13 cellular contexts compared by ENCODE assay signal in the genomic region with DNA sequence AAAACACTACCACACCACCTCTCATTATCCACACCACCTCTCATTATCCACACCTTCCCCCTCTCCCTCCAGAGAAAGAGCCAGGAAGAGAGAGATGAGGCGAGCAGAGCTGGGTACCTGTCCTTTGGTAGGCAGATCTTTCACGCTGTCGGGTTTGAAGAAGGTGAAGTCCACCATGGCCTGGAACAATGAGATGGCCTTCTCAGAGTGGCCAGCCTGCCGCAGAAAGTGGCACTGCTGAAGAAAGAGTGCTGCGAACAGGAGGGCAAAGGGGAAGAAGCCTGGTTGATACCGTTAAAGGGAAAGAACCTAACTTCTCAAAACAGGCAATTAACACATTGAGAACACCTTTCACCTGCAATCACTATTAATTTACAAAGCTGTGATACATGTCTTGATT. TPM values are rescaled to one million over a fixed set of nuclear protein-coding genes. Genes with fewer than 3 reads are reported as not detected.
DNase-seq lines count a peak whose midpoint lies in the region; ATAC-seq and TF ChIP-seq lines count a peak whose summit lies in the region.
"Had no signal": no experiment of that assay in that cellular context is flagged by ENCODE, and none has a peak within 500 bp of the region (broad histone marks: within the 10 kb centered on the region; RNA-seq: fewer than 3 reads in every experiment).

No MANE protein-coding gene starts in this region.

- DNase-seq in CD8-positive, alpha-beta T cell: no peak
- no peak for DNase-seq in natural killer cell treated with Interleukin-12 subunit alpha and Interleukin-12 subunit beta and Interleukin-15 and Interleukin-18, amount 100 ng/mL, for 72 hours (ENCODE audit: low spot score)
- DNase-seq in NCI-H748 (lab: John Stamatoyannopoulos, UW; ENCODE audit: unreplicated experiment) (no peak), LoVo (ENCODE audit: low spot score) (no peak), NK-92 (lab: John Stamatoyannopoulos, UW; ENCODE audit: unreplicated experiment) (no peak)
- DNase-seq: activated CD4-positive, alpha-beta T cell treated with anti-CD3 and anti-CD28 coated beads, Interleukin-2, amount 50 U/mL, for 1 hour; effector CD4-positive, alpha-beta T cell; NCI-H2029 treated with DMSO at 0.1 percent for 48 hours; stimulated activated CD4-positive, alpha-beta T cell treated with anti-CD3 and anti-CD28 coated beads, Interleukin-2, amount 100 ng/mL, for 48 hours had no signal

- no peak overlapping the region for H3K4me3 Mint-ChIP-seq in CD8-positive, alpha-beta T cell
- H3K4me3 Mint-ChIP-seq in brain: no peak overlapping the region
- no peak overlapping the region for H3K4me3 Mint-ChIP-seq in natural killer cell treated with Interleukin-12 subunit alpha and Interleukin-12 subunit beta and Interleukin-15 and Interleukin-18, amount 100 ng/mL, for 72 hours

- H3K27me3 ChIP-seq in CD8-positive, alpha-beta T cell (ENCODE audit: insufficient read depth, low read length): no peaks in the 10 kb centered on the region

- intact Hi-C loops in CD8-positive, alpha-beta T cell (cut with DNase I, micrococcal nuclease): loop anchor here (1.0 to 10.0 kb wide), 3 partner anchors 218 to 396 kb away; no protein-coding TSS in a partner anchor

- H3K4me1 ChIP-seq in CD8-positive, alpha-beta T cell (ENCODE audit: insufficient read depth, low read length): peaks cover 4% of the 10 kb centered on the region

- no peaks in the 10 kb centered on the region for H3K9me3 ChIP-seq in CD8-positive, alpha-beta T cell (ENCODE audit: low read length)

- TF ChIP-seq CTCF in 22Rv1 (IDR thresholded peaks at IDR 0.05): no peak
- TF ChIP-seq CTCF in CD8-positive, alpha-beta T cell (IDR thresholded peaks at IDR 0.05): no peak
- TF ChIP-seq CTCF in brain (conservative IDR thresholded peaks at IDR 0.05): no peak

- H3K27me3 Mint-ChIP-seq in CD8-positive, alpha-beta T cell (ENCODE audit: low read depth): no peaks in the 10 kb centered on the region
- no peaks in the 10 kb centered on the region for H3K27me3 Mint-ChIP-seq in brain
- H3K27me3 Mint-ChIP-seq in natural killer cell treated with Interleukin-12 subunit alpha and Interleukin-12 subunit beta and Interleukin-15 and Interleukin-18, amount 100 ng/mL, for 72 hours: no peaks in the 10 kb centered on the region
- H3K27me3 Mint-ChIP-seq: CD4-positive, CD25-positive, alpha-beta regulatory T cell had no signal

- no peak for ATAC-seq in CD8-positive, alpha-beta T cell
- no peak for ATAC-seq in natural killer cell treated with Interleukin-12 subunit alpha and Interleukin-12 subunit beta and Interleukin-15 and Interleukin-18, amount 100 ng/mL, for 72 hours
- no peak for ATAC-seq in HG02973 (IDR thresholded peaks at IDR 0.05; ENCODE audit: unreplicated experiment)

- H3K9me3 Mint-ChIP-seq in CD8-positive, alpha-beta T cell: no peaks in the 10 kb centered on the region
- H3K9me3 Mint-ChIP-seq in brain: no peaks in the 10 kb centered on the region
- no peaks in the 10 kb centered on the region for H3K9me3 Mint-ChIP-seq in natural killer cell treated with Interleukin-12 subunit alpha and Interleukin-12 subunit beta and Interleukin-15 and Interleukin-18, amount 100 ng/mL, for 72 hours

- H3K36me3 Mint-ChIP-seq in CD8-positive, alpha-beta T cell: peaks cover 82% of the 10 kb centered on the region
- H3K36me3 Mint-ChIP-seq in brain: peaks cover 28% of the 10 kb centered on the region
- peaks cover 32% of the 10 kb centered on the region for H3K36me3 Mint-ChIP-seq in natural killer cell treated with Interleukin-12 subunit alpha and Interleukin-12 subunit beta and Interleukin-15 and Interleukin-18, amount 100 ng/mL, for 72 hours

- POLR2A ChIA-PET in CD8-positive, alpha-beta T cell (lab: Charles Lee): interaction anchor here (0.6 to 1.0 kb wide), 2 partner anchors 18 to 84 kb away, joined by 3 read pairs; no protein-coding TSS in a partner anchor

- H3K4me3 ChIP-seq in CD8-positive, alpha-beta T cell (ENCODE audit: low read depth, low read length): no peak overlapping the region

- peaks cover 17% of the 10 kb centered on the region for H3K4me1 Mint-ChIP-seq in CD8-positive, alpha-beta T cell (ENCODE audit: low read depth)
- peaks cover 31% of the 10 kb centered on the region for H3K4me1 Mint-ChIP-seq in brain
- peaks cover 12 to 18% of the 10 kb centered on the region in 2 donors for H3K4me1 Mint-ChIP-seq in natural killer cell treated with Interleukin-12 subunit alpha and Interleukin-12 subunit beta and Interleukin-15 and Interleukin-18, amount 100 ng/mL, for 72 hours (ENCODE audit: low read depth in 2 of 2)

- H3K36me3 ChIP-seq in CD8-positive, alpha-beta T cell (ENCODE audit: insufficient read depth, low read length): peaks cover 22% of the 10 kb centered on the region

- CTCF ChIA-PET in CD8-positive, alpha-beta T cell (lab: Charles Lee): interaction anchor here (0.5 to 2.7 kb wide), 8 partner anchors 9 to 523 kb away, joined by 3 to 26 read pairs (median 3); no protein-coding TSS in a partner anchor

- peak overlapping the region; percentile 25; the same call in 1 of the 2 replicates for H3K27ac ChIP-seq in 22Rv1
- no peak overlapping the region for H3K27ac ChIP-seq in CD8-positive, alpha-beta T cell (ENCODE audit: low read depth, low read length)

- H3K27ac Mint-ChIP-seq in CD8-positive, alpha-beta T cell: peak overlapping the region; percentile 57
- H3K27ac Mint-ChIP-seq in brain: peak overlapping the region; percentile 30 to 96 (median 91)
- H3K27ac Mint-ChIP-seq in natural killer cell treated with Interleukin-12 subunit alpha and Interleukin-12 subunit beta and Interleukin-15 and Interleukin-18, amount 100 ng/mL, for 72 hours: peak overlapping the region; percentile 57 to 86

RNA-seq across cellular contexts. Expression of gene NRDE2, which starts 30.6 kb away (rescaled TPM):
- 10 to 100 TPM; 22.8 to 23.0 TPM for total RNA-seq in CD8-positive, alpha-beta T cell
- polyA plus RNA-seq in brain (ENCODE audit: insufficient read depth, low read depth, low replicate concordance): 11.8 TPM
- 10 to 100 TPM; 20.2 to 49.6 TPM for total RNA-seq in natural killer cell treated with Interleukin-12 subunit alpha and Interleukin-12 subunit beta and Interleukin-15 and Interleukin-18, amount 100 ng/mL, for 72 hours

RNA-seq across cellular contexts. Expression of gene PSMC1, which starts 44.8 kb away (rescaled TPM):
- 10 to 100 TPM; 76.8 to 85.0 TPM for total RNA-seq in CD8-positive, alpha-beta T cell
- 212 TPM for polyA plus RNA-seq in brain (ENCODE audit: insufficient read depth, low read depth, low replicate concordance)
- 100 to 1,000 TPM; 142 to 145 TPM for total RNA-seq in natural killer cell treated with Interleukin-12 subunit alpha and Interleukin-12 subunit beta and Interleukin-15 and Interleukin-18, amount 100 ng/mL, for 72 hours
